ENCODE assay signal across 9 cellular contexts in the genomic region with DNA sequence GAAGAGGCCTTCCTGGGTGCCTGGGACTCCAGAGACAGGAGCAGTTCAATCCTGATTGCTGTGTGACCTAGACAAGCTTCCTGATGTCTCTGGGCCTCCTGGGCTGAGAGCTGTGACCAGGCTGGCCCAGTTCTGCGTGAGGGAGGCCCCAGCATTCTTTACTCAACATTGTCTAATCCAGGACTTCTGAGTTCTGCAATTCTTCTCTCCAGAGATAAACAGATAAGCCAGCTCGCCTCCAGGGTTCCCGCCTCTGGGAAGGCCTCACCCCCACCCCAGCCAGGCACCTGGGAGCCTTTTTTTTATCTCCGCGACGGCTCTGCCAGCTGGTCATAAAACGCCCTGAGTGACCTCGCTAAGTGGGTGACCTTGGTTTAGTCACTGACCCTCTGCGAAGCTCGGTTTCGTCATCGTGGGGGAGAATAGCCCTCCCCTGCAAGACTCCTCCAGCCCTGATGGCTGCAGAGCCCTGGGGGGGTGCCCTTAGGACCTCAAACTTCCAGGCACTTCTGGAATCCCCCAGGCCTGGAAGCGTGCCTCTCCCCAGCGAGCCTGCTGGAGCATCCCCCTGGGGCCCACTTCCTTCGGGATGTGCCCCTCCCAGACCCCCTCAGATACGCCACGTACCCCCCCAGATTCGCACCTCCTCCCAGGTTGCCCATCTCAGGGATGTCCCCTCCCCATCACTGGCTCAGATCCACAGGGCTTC. TPM values are rescaled to one million over a fixed set of nuclear protein-coding genes. Genes with fewer than 3 reads are reported as not detected.
DNase-seq lines count a peak whose midpoint lies in the region; ATAC-seq and TF ChIP-seq lines count a peak whose summit lies in the region.
"Had no signal": no experiment of that assay in that cellular context is flagged by ENCODE, and none has a peak within 500 bp of the region (broad histone marks: within the 10 kb centered on the region; RNA-seq: fewer than 3 reads in every experiment).

No MANE protein-coding gene starts in this region.

- H3K27me3 Mint-ChIP-seq in CD4-positive, alpha-beta memory T cell: peaks cover 5% of the 10 kb centered on the region in 2 donors
- peaks cover 4 to 14% of the 10 kb centered on the region in 2 donors for H3K27me3 Mint-ChIP-seq in T-cell

- peaks cover under 1% of the 10 kb centered on the region for H3K79me2 ChIP-seq in parathyroid adenoma

- H3K36me3 ChIP-seq in esophagus (ENCODE audit: control insufficient read depth in 2 of 2, insufficient read depth in 2 of 2, low read length in 1 of 2): no peaks in the 10 kb centered on the region
- H3K36me3 ChIP-seq in parathyroid adenoma (ENCODE audit: control insufficient read depth, insufficient read depth, low read length): no peaks in the 10 kb centered on the region
- H3K36me3 ChIP-seq in CD4-positive, alpha-beta memory T cell (ENCODE audit: insufficient read depth, low read length): no peaks in the 10 kb centered on the region

- no peaks in the 10 kb centered on the region for H3K27me3 ChIP-seq in esophagus (ENCODE audit: control insufficient read depth in 1 of 2, insufficient read depth in 2 of 2, low read length in 2 of 2)
- no peaks in the 10 kb centered on the region for H3K27me3 ChIP-seq in parathyroid adenoma (ENCODE audit: control insufficient read depth, insufficient read depth, low read length)
- no peaks in the 10 kb centered on the region for H3K27me3 ChIP-seq in CD4-positive, alpha-beta memory T cell (ENCODE audit: insufficient read depth, low read length)

- H3K9ac ChIP-seq in parathyroid adenoma: no peak overlapping the region

- H3K4me1 ChIP-seq in esophagus (ENCODE audit: control insufficient read depth in 2 of 2, insufficient read depth in 2 of 2, low read length in 1 of 2) (peaks cover 2 to 10% of the 10 kb centered on the region in 2 donors), parathyroid adenoma (peaks cover 22% of the 10 kb centered on the region)
- no peaks in the 10 kb centered on the region for H3K4me1 ChIP-seq in CD4-positive, alpha-beta memory T cell (ENCODE audit: insufficient read depth, low read length)

- no peak overlapping the region for H3K27ac Mint-ChIP-seq in CD4-positive, alpha-beta memory T cell
- H3K27ac Mint-ChIP-seq in T-cell: no peak overlapping the region

- H3K27ac ChIP-seq in esophagus (ENCODE audit: low read depth in 2 of 2, low read length in 1 of 2): peak overlapping the region; percentile 32 to 87
- H3K27ac ChIP-seq in parathyroid adenoma: peak overlapping the region; percentile 89
- no peak overlapping the region for H3K27ac ChIP-seq in CD4-positive, alpha-beta memory T cell (ENCODE audit: low read depth, low read length)

- H2AFZ ChIP-seq in parathyroid adenoma: peak overlapping the region; percentile 54

- peaks cover 0 to 4% (median under 1%) of the 10 kb centered on the region in 4 donors for H3K4me1 Mint-ChIP-seq in CD4-positive, alpha-beta memory T cell
- H3K4me1 Mint-ChIP-seq in T-cell: peaks cover 0 to 3% (median 2%) of the 10 kb centered on the region in 3 donors

- peak; percentile 90 for DNase-seq in ELR (ENCODE audit: low read depth)
- DNase-seq in NCI-H2196 (lab: John Stamatoyannopoulos, UW; ENCODE audit: unreplicated experiment): peak; percentile 45
- DNase-seq in CD4-positive, alpha-beta memory T cell: no peak
- no peak for DNase-seq in T-cell
- DNase-seq in DMS153 (lab: John Stamatoyannopoulos, UW): no peak
- DNase-seq: amniotic stem cell had no signal

- intact Hi-C loops in CD4-positive, alpha-beta memory T cell (cut with micrococcal nuclease): no loop called here

- H3K4me2 ChIP-seq in parathyroid adenoma (ENCODE audit: low read length): peak overlapping the region; percentile 67

- no peaks in the 10 kb centered on the region for H3K9me3 Mint-ChIP-seq in CD4-positive, alpha-beta memory T cell
- no peaks in the 10 kb centered on the region for H3K9me3 Mint-ChIP-seq in T-cell

- TF ChIP-seq CTCF in parathyroid adenoma (IDR thresholded peaks at IDR 0.05): no peak

- H3K4me3 Mint-ChIP-seq in CD4-positive, alpha-beta memory T cell: no peak overlapping the region
- H3K4me3 Mint-ChIP-seq in T-cell: no peak overlapping the region

- H3K9me3 ChIP-seq in esophagus (ENCODE audit: control insufficient read depth in 2 of 2, insufficient read depth in 1 of 2, low read depth in 1 of 2, low read length in 1 of 2) (no peaks in the 10 kb centered on the region), parathyroid adenoma (ENCODE audit: control insufficient read depth, low read length) (no peaks in the 10 kb centered on the region)
- H3K9me3 ChIP-seq in CD4-positive, alpha-beta memory T cell (ENCODE audit: control insufficient read depth in 1 of 2, low read length in 2 of 2): no peaks in the 10 kb centered on the region

- POLR2A ChIA-PET in CD4-positive, alpha-beta memory T cell (lab: Charles Lee; ENCODE audit: partially characterized antibody): no interaction called here
- POLR2A ChIA-PET in T-cell (lab: Charles Lee): no interaction called here

- H3K36me3 Mint-ChIP-seq in CD4-positive, alpha-beta memory T cell: no peaks in the 10 kb centered on the region
- no peaks in the 10 kb centered on the region for H3K36me3 Mint-ChIP-seq in T-cell

- ATAC-seq in HG03520 (IDR thresholded peaks at IDR 0.05; ENCODE audit: unreplicated experiment) (no peak), T-cell (replicated peaks in 1 of 4) (no peak)

- H3K4me3 ChIP-seq in esophagus (ENCODE audit: low read depth in 1 of 2, low read length in 2 of 2) (peak overlapping the region; percentile 39 to 71), parathyroid adenoma (ENCODE audit: low read depth, low read length) (peak overlapping the region; percentile 28)
- H3K4me3 ChIP-seq in CD4-positive, alpha-beta memory T cell (ENCODE audit: low read length in 2 of 2): no peak overlapping the region

- CTCF ChIA-PET in CD4-positive, alpha-beta memory T cell (lab: Charles Lee; ENCODE audit: partially characterized antibody): interaction anchor here (0.6 kb wide), 1 partner anchor 31 kb away, joined by 3 read pairs; no protein-coding TSS in a partner anchor
- CTCF ChIA-PET in T-cell (lab: Charles Lee): no interaction called here

- 29 to 30% methylated on average over 16 to 18 of the region's 18 CpGs for WGBS in esophagus, 2 donors

RNA-seq across cellular contexts. Expression of gene SULT2B1, which starts 1.9 kb away (rescaled TPM):
- polyA plus RNA-seq in esophagus: 100 to 1,000 TPM; 295 to 320 TPM
- not detected for total RNA-seq in CD4-positive, alpha-beta memory T cell
- under 1 TPM in 1 of 2 donors, not detected in 1; 0.13 TPM for polyA plus RNA-seq in CD4-positive, alpha-beta memory T cell
- total RNA-seq in T-cell: not detected

RNA-seq across cellular contexts. Expression of gene LMTK3, which starts 42.2 kb away (rescaled TPM):
- 1 to 10 TPM; 2.9 to 7.5 TPM for polyA plus RNA-seq in esophagus
- total RNA-seq in CD4-positive, alpha-beta memory T cell: 10 to 100 TPM; 18.5 to 20.6 TPM
- polyA plus RNA-seq in CD4-positive, alpha-beta memory T cell: under 1 TPM in 1 of 2 donors, not detected in 1; 0.17 TPM
- 10 to 100 TPM; 17.5 to 28.2 (median 23.5) TPM for total RNA-seq in T-cell

RNA-seq across cellular contexts. Expression of gene SPACA4, which starts 52.7 kb away (rescaled TPM):
- polyA plus RNA-seq in esophagus: 1 to 10 TPM; 1.2 to 1.9 TPM
- not detected for total RNA-seq in CD4-positive, alpha-beta memory T cell
- polyA plus RNA-seq in CD4-positive, alpha-beta memory T cell: not detected
- total RNA-seq in T-cell: not detected

Comparison
In these comparisons a context has a peak if more than half of its experiments do, and no peak if none do; other contexts are left out.
1. DNase-seq: peak in ELR (single experiment) and NCI-H2196 (single experiment); none in CD4-positive, alpha-beta memory T cell (0 of 5), T-cell (0 of 34) and DMS153 (single experiment).
2. H3K4me3 ChIP-seq: peak in esophagus (2 of 2) and parathyroid adenoma (single experiment); none in CD4-positive, alpha-beta memory T cell (0 of 2).